12 cellular contexts compared by ENCODE assay signal in the genomic region with DNA sequence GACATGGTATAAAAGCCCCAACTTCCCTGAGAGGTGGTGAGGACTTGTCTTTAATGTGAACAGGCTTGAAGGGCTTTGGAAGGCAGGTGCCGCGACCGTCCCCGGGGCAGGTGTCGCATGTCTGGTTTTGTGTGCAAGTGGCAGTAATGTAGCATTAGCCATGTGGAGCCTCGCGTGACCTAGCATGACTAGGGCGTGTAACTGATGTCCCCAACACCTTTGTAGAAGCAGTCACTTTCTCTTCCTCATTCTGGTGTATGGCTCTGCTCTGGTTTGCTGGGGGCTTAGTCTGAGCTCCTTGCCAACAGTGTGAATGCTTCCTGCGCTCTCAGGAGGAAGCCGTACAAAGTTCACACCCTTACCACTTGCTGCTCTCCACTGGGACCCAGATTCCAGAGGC.
DNase-seq lines count a peak whose midpoint lies in the region; ATAC-seq, FAIRE-seq and TF ChIP-seq lines count a peak whose summit lies in the region.
"Had no signal": no experiment of that assay in that cellular context is flagged by ENCODE, and none has a peak within 500 bp of the region (broad histone marks: within the 10 kb centered on the region; RNA-seq: fewer than 3 reads in every experiment).

No MANE protein-coding gene starts in this region.

- WGBS in pancreas, 2 donors, result 92 to 96% methylated on average over 10 of the region's 10 CpGs

- H3K4me1 ChIP-seq in pancreas, result no peaks in the 10 kb centered on the region

- H3K27ac ChIP-seq in C4-2B (peak overlapping the region; percentile 78), pancreas (no peak overlapping the region)

- H3K27me3 Mint-ChIP-seq in IgD-negative memory B cell, result no peaks in the 10 kb centered on the region
- H3K27me3 Mint-ChIP-seq: activated naive CD8-positive, alpha-beta T cell treated with anti-CD3 and anti-CD28 coated beads, Interleukin-2, amount 10 ng/mL, durations not matched to agents 7 days and 5 days had no signal

- intact Hi-C loops in pancreas (cut with DNase I), result no loop called here

- peak overlapping the region in 2 of 4 donors; percentile 39 to 63 for H3K4me3 Mint-ChIP-seq in IgD-negative memory B cell
- H3K4me3 Mint-ChIP-seq: activated naive CD8-positive, alpha-beta T cell treated with anti-CD3 and anti-CD28 coated beads, Interleukin-2, amount 10 ng/mL, durations not matched to agents 7 days and 5 days had no signal

- no peaks in the 10 kb centered on the region for H3K36me3 Mint-ChIP-seq in IgD-negative memory B cell

- H3K4me1 Mint-ChIP-seq in IgD-negative memory B cell, result peaks cover 7 to 17% (median 7%) of the 10 kb centered on the region in 3 donors

- peak overlapping the region; percentile 16 to 85 (median 18) for H3K27ac Mint-ChIP-seq in IgD-negative memory B cell
- H3K27ac Mint-ChIP-seq: activated naive CD8-positive, alpha-beta T cell treated with anti-CD3 and anti-CD28 coated beads, Interleukin-2, amount 10 ng/mL, durations not matched to agents 7 days and 5 days had no signal

- no peak overlapping the region for H3K4me3 ChIP-seq in pancreas

- no peaks in the 10 kb centered on the region for H3K36me3 ChIP-seq in pancreas

- H3K9me3 ChIP-seq in pancreas, result no peaks in the 10 kb centered on the region

- peaks cover 0 to 7% (median 0%) of the 10 kb centered on the region in 4 donors for H3K27me3 ChIP-seq in pancreas

- DNase-seq in ACHN, result no peak
- no peak for DNase-seq in pancreas
- no peak for DNase-seq in A172 (ENCODE audit: low spot score)
- no peak for DNase-seq in hepatic stellate cell (ENCODE audit: low spot score)
- DNase-seq: activated naive CD8-positive, alpha-beta T cell treated with anti-CD3 and anti-CD28 coated beads, Interleukin-2, amount 10 ng/mL, durations not matched to agents 7 days and 5 days; erythroblast; NCI-H187 treated with DMSO at 0.1 percent for 48 hours; T-helper 2 cell had no signal

- in situ Hi-C loops in ACHN (cut with HindIII; ENCODE audit: low pct_ligation_motif_present, low pct_unique_long_range_greater_than_20kb, low sequenced_read_pairs), result loop anchor here (25.0 kb wide), 1 partner anchor 240 kb away; no protein-coding TSS in a partner anchor

- no peaks in the 10 kb centered on the region for H3K9me3 Mint-ChIP-seq in IgD-negative memory B cell
- H3K9me3 Mint-ChIP-seq: activated naive CD8-positive, alpha-beta T cell treated with anti-CD3 and anti-CD28 coated beads, Interleukin-2, amount 10 ng/mL, durations not matched to agents 7 days and 5 days had no signal

- FAIRE-seq in pancreas (lab: Jason Lieb, UNC), result no peak

- TF ChIP-seq CTCF in C4-2B (conservative IDR thresholded peaks at IDR 0.05) (no peak), pancreas (IDR thresholded peaks at IDR 0.05) (no peak)

- peak; percentile 99 for ATAC-seq in GM19043 (IDR thresholded peaks at IDR 0.05; ENCODE audit: low read depth, unreplicated experiment)
- ATAC-seq in HG02798 (IDR thresholded peaks at IDR 0.05; ENCODE audit: poor library complexity, unreplicated experiment), result peak; percentile 99
- no peak for ATAC-seq in pancreas

Comparison
In these comparisons a context has a peak if more than half of its experiments do, and no peak if none do; other contexts are left out.
1. ATAC-seq: peak in GM19043 (single experiment) and HG02798 (single experiment); none in pancreas (0 of 4).